1 cellular context compared by ENCODE assay signal in genomic region chr7:446289-446935, GRCh38.
TF ChIP-seq lines count a peak whose summit lies in the region.

No MANE protein-coding gene starts in this region.

TF ChIP-seq in K562, 482 proteins besides CTCF, POLR2A, EP300 and RAD21:
- TF ChIP-seq FOXO4 (CRISPR knock-in tag; IDR thresholded peaks at IDR 0.05) (no peak), NCOA2 (IDR thresholded peaks at IDR 0.05; ENCODE audit: partially characterized antibody in 2 of 2) (no peak), MEIS2 (IDR thresholded peaks at IDR 0.05; ENCODE audit: partially characterized antibody) (no peak), MYBL2 (IDR thresholded peaks at IDR 0.05; ENCODE audit: low read depth) (no peak), MYBL2 (CRISPR knock-in tag; IDR thresholded peaks at IDR 0.05; ENCODE audit: borderline replicate concordance) (no peak), FOXM1 (IDR thresholded peaks at IDR 0.05; ENCODE audit: low read depth) (no peak), FOXM1 (CRISPR knock-in tag; IDR thresholded peaks at IDR 0.05; ENCODE audit: low read depth) (no peak), ID3 (CRISPR knock-in tag; IDR thresholded peaks at IDR 0.05) (no peak), ID3 (tag; IDR thresholded peaks at IDR 0.05) (no peak), SMARCB1 (IDR thresholded peaks at IDR 0.05; ENCODE audit: insufficient read length, low read depth) (no peak), CXXC5 (CRISPR knock-in tag; IDR thresholded peaks at IDR 0.05) (no peak), ZNF609 (CRISPR knock-in tag; IDR thresholded peaks at IDR 0.05; ENCODE audit: borderline replicate concordance) (no peak), LEF1 (IDR thresholded peaks at IDR 0.05) (no peak)
- TF ChIP-seq, protein P1, sequence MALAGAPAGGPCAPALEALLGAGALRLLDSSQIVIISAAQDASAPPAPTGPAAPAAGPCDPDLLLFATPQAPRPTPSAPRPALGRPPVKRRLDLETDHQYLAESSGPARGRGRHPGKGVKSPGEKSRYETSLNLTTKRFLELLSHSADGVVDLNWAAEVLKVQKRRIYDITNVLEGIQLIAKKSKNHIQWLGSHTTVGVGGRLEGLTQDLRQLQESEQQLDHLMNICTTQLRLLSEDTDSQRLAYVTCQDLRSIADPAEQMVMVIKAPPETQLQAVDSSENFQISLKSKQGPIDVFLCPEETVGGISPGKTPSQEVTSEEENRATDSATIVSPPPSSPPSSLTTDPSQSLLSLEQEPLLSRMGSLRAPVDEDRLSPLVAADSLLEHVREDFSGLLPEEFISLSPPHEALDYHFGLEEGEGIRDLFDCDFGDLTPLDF (CRISPR knock-in tag; IDR thresholded peaks at IDR 0.05), result no peak
- TF ChIP-seq, protein P2, sequence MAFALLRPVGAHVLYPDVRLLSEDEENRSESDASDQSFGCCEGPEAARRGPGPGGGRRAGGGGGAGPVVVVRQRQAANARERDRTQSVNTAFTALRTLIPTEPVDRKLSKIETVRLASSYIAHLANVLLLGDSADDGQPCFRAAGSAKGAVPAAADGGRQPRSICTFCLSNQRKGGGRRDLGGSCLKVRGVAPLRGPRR (CRISPR knock-in tag; IDR thresholded peaks at IDR 0.05), result no peak
